In genomic region chr20:10551732-10552724, GRCh38 we compare ENCODE assay signal across 9 cellular contexts.
A peak's percentile ranks its signal among the peaks of the same experiment; 100 is the strongest.
DNase-seq lines count a peak whose midpoint lies in the region; ATAC-seq lines count a peak whose summit lies in the region.
"Had no signal": no experiment of that assay in that cellular context is flagged by ENCODE, and none has a peak within 500 bp of the region (broad histone marks: within the 10 kb centered on the region; RNA-seq: fewer than 3 reads in every experiment).

No MANE protein-coding gene starts in this region.

- DNase-seq in UCSD-AML1 (lab: John Stamatoyannopoulos, UW; ENCODE audit: unreplicated experiment) (peak; percentile 18), putamen (ENCODE audit: low spot score) (peak; percentile 43), islet precursor cell (no peak), NCI-H2081 (lab: John Stamatoyannopoulos, UW) (no peak)
- no peak for DNase-seq in activated CD4-positive, CD25-positive, alpha-beta regulatory T cell (lab: John Stamatoyannopoulos, UW)
- no peak for DNase-seq in activated effector memory CD4-positive, alpha-beta T cell treated with Interleukin-2 at 50 U/mL for 16 hours
- DNase-seq: activated gamma-delta T cell had no signal

- ATAC-seq in GM18867 (IDR thresholded peaks at IDR 0.05; ENCODE audit: unreplicated experiment) (peak; percentile 53), HG02588 (IDR thresholded peaks at IDR 0.05; ENCODE audit: unreplicated experiment) (peak; percentile 83)

Comparison
In these comparisons a context has a peak if more than half of its experiments do, and no peak if none do; other contexts are left out.
1. DNase-seq: peak in UCSD-AML1 (single experiment) and putamen (single experiment); none in activated CD4-positive, CD25-positive, alpha-beta regulatory T cell (0 of 4), islet precursor cell (single experiment), NCI-H2081 (0 of 2) and activated effector memory CD4-positive, alpha-beta T cell treated with Interleukin-2 at 50 U/mL for 16 hours (single experiment).